Comparison of ENCODE assay signal across 8 cellular contexts in the genomic region with DNA sequence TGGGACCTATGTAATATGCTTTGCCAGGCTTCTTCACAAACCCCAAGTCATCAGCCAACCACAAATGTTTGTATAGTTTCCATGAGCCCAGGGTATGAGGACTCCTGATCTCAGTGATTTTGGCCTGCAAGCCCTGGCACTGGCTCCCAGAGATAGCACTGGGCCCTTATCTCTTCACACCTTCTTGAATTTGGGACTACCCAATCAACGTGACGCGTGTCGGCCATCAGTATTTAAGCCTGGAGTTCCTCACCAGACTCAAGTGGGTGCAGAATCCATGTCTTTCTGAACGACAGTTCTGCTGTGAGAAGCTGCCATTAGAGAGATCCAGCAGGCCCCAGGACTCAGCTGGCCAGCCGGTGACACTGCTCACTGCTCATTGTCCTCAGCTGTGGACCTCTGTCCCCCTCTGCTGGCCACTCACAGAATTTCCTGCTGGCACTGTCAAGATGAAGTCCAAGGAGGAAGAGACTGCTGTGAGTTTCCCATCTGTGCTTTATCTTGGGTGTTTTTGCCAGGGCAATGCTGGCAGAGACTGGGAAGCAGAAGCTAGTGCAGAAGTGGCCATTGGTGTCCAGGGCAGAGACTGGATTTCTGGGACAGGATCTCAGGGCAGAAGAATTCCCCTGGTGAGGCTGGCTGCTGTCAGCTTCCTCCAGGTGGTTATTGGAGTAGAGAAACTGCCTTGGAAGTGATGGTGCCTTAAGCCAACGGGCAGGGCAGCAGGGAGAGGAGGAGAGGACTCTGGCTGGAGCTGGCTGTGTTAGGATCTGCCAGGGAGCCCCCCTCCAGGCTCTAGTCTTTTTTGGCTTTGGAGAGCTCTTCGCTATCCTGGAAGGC. TPM values are rescaled to one million over a fixed set of nuclear protein-coding genes. Genes with fewer than 3 reads are reported as not detected.
A peak's percentile ranks its signal among the peaks of the same experiment; 100 is the strongest.
DNase-seq lines count a peak whose midpoint lies in the region; ATAC-seq and TF ChIP-seq lines count a peak whose summit lies in the region.

No MANE protein-coding gene starts in this region.

- intact Hi-C loops in lower lobe of right lung (cut with DNase I), result loop anchor here (10.0 kb wide), 1 partner anchor 131 kb away; a partner anchor contains a TSS

- peaks cover 37% of the 10 kb centered on the region for H3K4me1 ChIP-seq in lower lobe of right lung

- no peaks in the 10 kb centered on the region for H3K27me3 ChIP-seq in lower lobe of right lung (ENCODE audit: low read depth)

- ATAC-seq in HG03439 (IDR thresholded peaks at IDR 0.05; ENCODE audit: unreplicated experiment) (peak; percentile 70), lower lobe of right lung (peak; percentile 93 to 94), HG03442 (IDR thresholded peaks at IDR 0.05; ENCODE audit: unreplicated experiment) (no peak)

- H3K9me3 ChIP-seq in lower lobe of right lung, result no peaks in the 10 kb centered on the region

- no peaks in the 10 kb centered on the region for H3K36me3 ChIP-seq in lower lobe of right lung

- H3K27ac ChIP-seq in lower lobe of right lung, result no peak overlapping the region

- H3K4me3 ChIP-seq in lower lobe of right lung, result no peak overlapping the region

- peak; percentile 96 for TF ChIP-seq CTCF in lower lobe of right lung (IDR thresholded peaks at IDR 0.05)

- DNase-seq in DMS79 treated with DMSO at 0.1 percent for 48 hours (lab: John Stamatoyannopoulos, UW) (peak; percentile 82), NCI-H748 (lab: John Stamatoyannopoulos, UW; ENCODE audit: unreplicated experiment) (peak; percentile 59), dermis blood vessel endothelial cell (peak; percentile 92), lower lobe of right lung (peak; percentile 89)
- peak; percentile 83 to 86 for DNase-seq in activated CD4-positive, alpha-beta T cell treated with anti-CD3 and anti-CD28 coated beads, Interleukin-2, amount 50 U/mL, for 4 hours
- peak; percentile 70 to 85 (median 76) for DNase-seq in stimulated activated CD4-positive, alpha-beta T cell treated with anti-CD3 and anti-CD28 coated beads, TNF-alpha, amount 100 ng/mL, for 48 hours (ENCODE audit: low read depth in 3 of 3)

RNA-seq across cellular contexts. Expression of a gene that starts 28.4 kb away (rescaled TPM):
- total RNA-seq in dermis blood vessel endothelial cell (1.7 and 1.9 TPM in 2 replicates), lower lobe of right lung (3.0 TPM)

RNA-seq across cellular contexts. Expression of a gene that starts 44.7 kb away (rescaled TPM):
- total RNA-seq in dermis blood vessel endothelial cell (14.9 and 15.1 TPM in 2 replicates), lower lobe of right lung (10.7 TPM)
